In the genomic region with DNA sequence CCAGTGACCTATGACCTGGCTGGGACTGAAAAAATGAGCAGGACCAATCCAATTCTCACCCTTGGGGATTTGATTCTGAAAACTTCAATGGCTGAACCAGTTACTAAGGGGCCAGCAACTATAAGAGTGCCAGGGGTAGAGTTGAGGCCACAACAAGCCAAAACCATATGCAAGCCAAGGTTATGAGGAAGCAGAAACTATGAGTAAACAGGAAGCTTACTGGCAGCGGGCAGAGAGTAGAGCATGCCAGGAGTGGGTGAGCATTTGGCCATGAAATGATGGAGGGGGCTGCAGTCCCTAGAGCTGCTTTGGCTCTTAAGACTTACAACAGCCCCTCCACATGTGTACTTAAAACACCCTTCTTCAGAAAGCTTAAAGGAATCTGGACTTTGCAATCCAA, we compare ENCODE assay signal across 8 cellular contexts.
A peak's percentile ranks its signal among the peaks of the same experiment; 100 is the strongest.
DNase-seq lines count a peak whose midpoint lies in the region; ATAC-seq and TF ChIP-seq lines count a peak whose summit lies in the region.

No MANE protein-coding gene starts in this region.

- H3K36me3 ChIP-seq in BLaER1 treated with 17β-estradiol and CSF1 and Interleukin-3, amounts not matched to agents 10 nM and 100 nM: no peaks in the 10 kb centered on the region
- H3K36me3 ChIP-seq in suprapubic skin: no peaks in the 10 kb centered on the region

- DNase-seq in fibroblast of gingiva (ENCODE audit: low read depth): peak; percentile 64
- no peak for DNase-seq in suprapubic skin (ENCODE audit: low spot score in 2 of 2)
- DNase-seq in HUDEP-2 (lab: John Stamatoyannopoulos, UW; ENCODE audit: unreplicated experiment in 76 of 76): no peak
- no peak for DNase-seq in Ammon's horn (ENCODE audit: low spot score)
- DNase-seq in cortex of kidney (lab: John Stamatoyannopoulos, UW): no peak

- no peaks in the 10 kb centered on the region for H3K27me3 ChIP-seq in BLaER1 treated with 17β-estradiol and CSF1 and Interleukin-3, amounts not matched to agents 10 nM and 100 nM
- H3K27me3 ChIP-seq in suprapubic skin: no peaks in the 10 kb centered on the region

- H3K4me1 ChIP-seq in BLaER1 treated with 17β-estradiol and CSF1 and Interleukin-3, amounts not matched to agents 10 nM and 100 nM: peaks cover 39 to 51% (median 44%) of the 10 kb centered on the region in 10 experiments
- H3K4me1 ChIP-seq in suprapubic skin: peaks cover 37% of the 10 kb centered on the region

- no peaks in the 10 kb centered on the region for H3K9me3 ChIP-seq in BLaER1 treated with 17β-estradiol and CSF1 and Interleukin-3, amounts not matched to agents 10 nM and 100 nM (replicated peaks in 1 of 11)
- no peaks in the 10 kb centered on the region for H3K9me3 ChIP-seq in suprapubic skin

- peaks cover 7% of the 10 kb centered on the region for H3K36me3 Mint-ChIP-seq in T-helper 1 cell treated with Interleukin-12 subunit alpha and Interleukin-12 subunit beta and Interleukin-4 antibody, amounts not matched to agents 30 μg/mL and 1 μg/mL, for 36 hours (ENCODE audit: low read depth)

- peak overlapping the region; percentile 80 for H3K27ac Mint-ChIP-seq in T-helper 1 cell treated with Interleukin-12 subunit alpha and Interleukin-12 subunit beta and Interleukin-4 antibody, amounts not matched to agents 30 μg/mL and 1 μg/mL, for 36 hours

- peaks cover 11% of the 10 kb centered on the region for H3K27me3 Mint-ChIP-seq in T-helper 1 cell treated with Interleukin-12 subunit alpha and Interleukin-12 subunit beta and Interleukin-4 antibody, amounts not matched to agents 30 μg/mL and 1 μg/mL, for 36 hours (ENCODE audit: low read depth)

- peak; percentile 25 for ATAC-seq in HG02642 (IDR thresholded peaks at IDR 0.05; ENCODE audit: poor library complexity, unreplicated experiment)

- no peak for TF ChIP-seq EP300 in suprapubic skin (IDR thresholded peaks at IDR 0.05)

- H3K4me3 ChIP-seq in BLaER1 treated with 17β-estradiol and CSF1 and Interleukin-3, amounts not matched to agents 10 nM and 100 nM: no peak overlapping the region
- no peak overlapping the region for H3K4me3 ChIP-seq in suprapubic skin

- 13% methylated on average over 1 of the region's 1 CpG for WGBS in suprapubic skin

- peak overlapping the region; percentile 28 to 85 (median 69); a peak in 19 of 22 replicates for H3K27ac ChIP-seq in BLaER1 treated with 17β-estradiol and CSF1 and Interleukin-3, amounts not matched to agents 10 nM and 100 nM
- H3K27ac ChIP-seq in suprapubic skin: peak overlapping the region; percentile 45

- peak overlapping the region; percentile 43 to 82 (median 71) for H3K4me2 ChIP-seq in BLaER1 treated with 17β-estradiol and CSF1 and Interleukin-3, amounts not matched to agents 10 nM and 100 nM

- TF ChIP-seq POLR2A in suprapubic skin (IDR thresholded peaks at IDR 0.05): no peak

- no peak for TF ChIP-seq CTCF in suprapubic skin (IDR thresholded peaks at IDR 0.05)

- H3K9ac ChIP-seq in BLaER1 treated with 17β-estradiol and CSF1 and Interleukin-3, amounts not matched to agents 10 nM and 100 nM: peak overlapping the region in 4 of 11 experiments; percentile 26 to 57 (median 43); a peak in 3 of 22 replicates

- peaks cover 48% of the 10 kb centered on the region for H3K4me1 Mint-ChIP-seq in T-helper 1 cell treated with Interleukin-12 subunit alpha and Interleukin-12 subunit beta and Interleukin-4 antibody, amounts not matched to agents 30 μg/mL and 1 μg/mL, for 36 hours (ENCODE audit: low read depth)

- no peaks in the 10 kb centered on the region for H3K9me3 Mint-ChIP-seq in T-helper 1 cell treated with Interleukin-12 subunit alpha and Interleukin-12 subunit beta and Interleukin-4 antibody, amounts not matched to agents 30 μg/mL and 1 μg/mL, for 36 hours

- H3K4me3 Mint-ChIP-seq in T-helper 1 cell treated with Interleukin-12 subunit alpha and Interleukin-12 subunit beta and Interleukin-4 antibody, amounts not matched to agents 30 μg/mL and 1 μg/mL, for 36 hours: peak overlapping the region; percentile 40

- H4K20me1 ChIP-seq in BLaER1 treated with 17β-estradiol and CSF1 and Interleukin-3, amounts not matched to agents 10 nM and 100 nM: peaks cover 0 to 4% (median 0%) of the 10 kb centered on the region in 11 experiments; a peak in 4 of 22 replicates
